1 cellular context compared by ENCODE assay signal in genomic region chr3:186108941-186109865, GRCh38.
TF ChIP-seq lines count a peak whose summit lies in the region.

Gene ETV5 (minus strand): TSS chr3:186109089. CDS start chr3:186105868, 3,221 bp downstream.

TF ChIP-seq in HEK293, 187 proteins besides CTCF, POLR2A, EP300 and RAD21 (continued from another document and continues in another):
- TF ChIP-seq ZNF266 (tag by site-specific recombination; IDR thresholded peaks at IDR 0.05; ENCODE audit: low read depth), result no peak
- peak; percentile 65; the same call in 1 of the 2 replicates for TF ChIP-seq GLIS1 (tag by site-specific recombination; IDR thresholded peaks at IDR 0.05)
- peak; percentile 27; the same call in 1 of the 2 replicates for TF ChIP-seq KLF10 (tag by site-specific recombination; IDR thresholded peaks at IDR 0.05)
- TF ChIP-seq ZSCAN18 (tag by site-specific recombination; IDR thresholded peaks at IDR 0.05), result no peak
- no peak for TF ChIP-seq ZBTB7A (tag by site-specific recombination; IDR thresholded peaks at IDR 0.05; ENCODE audit: low read depth)
- TF ChIP-seq PRDM10 (tag by site-specific recombination; IDR thresholded peaks at IDR 0.05), result peak; percentile 14; the same call in 1 of the 2 replicates
- TF ChIP-seq ZNF473 (tag by site-specific recombination; IDR thresholded peaks at IDR 0.05), result no peak
- peak; percentile 64; the same call in 1 of the 2 replicates for TF ChIP-seq SP3 (tag by site-specific recombination; IDR thresholded peaks at IDR 0.05)
- TF ChIP-seq ZBTB20 (tag by site-specific recombination; IDR thresholded peaks at IDR 0.05), result no peak
- TF ChIP-seq ZBTB26 (tag by site-specific recombination; optimal IDR thresholded peaks at IDR 0.05), result peak; percentile 30
- no peak for TF ChIP-seq ZNF416 (tag by site-specific recombination; IDR thresholded peaks at IDR 0.05)
- no peak for TF ChIP-seq ZNF48 (tag by site-specific recombination; IDR thresholded peaks at IDR 0.05)
- TF ChIP-seq PRDM2 (tag by site-specific recombination; IDR thresholded peaks at IDR 0.05; ENCODE audit: borderline replicate concordance), result no peak
- TF ChIP-seq HOXA7 (CRISPR knock-in tag; IDR thresholded peaks at IDR 0.05; ENCODE audit: borderline replicate concordance), result no peak
- peak; percentile 92 for TF ChIP-seq SP2 (tag by site-specific recombination; IDR thresholded peaks at IDR 0.05)
- no peak for TF ChIP-seq ZNF146 (tag by site-specific recombination; IDR thresholded peaks at IDR 0.05)
- no peak for TF ChIP-seq ZNF292 (tag by site-specific recombination; IDR thresholded peaks at IDR 0.05; ENCODE audit: borderline replicate concordance, low read depth)
- TF ChIP-seq ZNF366 (tag by site-specific recombination; conservative IDR thresholded peaks at IDR 0.05), result peak; percentile 38; the same call in 1 of the 2 replicates
- no peak for TF ChIP-seq ZNF138 (tag by site-specific recombination; IDR thresholded peaks at IDR 0.05; ENCODE audit: borderline replicate concordance)
- TF ChIP-seq ZBTB10 (tag by site-specific recombination; IDR thresholded peaks at IDR 0.05), result no peak
- no peak for TF ChIP-seq ZNF707 (tag by site-specific recombination; IDR thresholded peaks at IDR 0.05)
- no peak for TF ChIP-seq ZNF529 (tag by site-specific recombination; IDR thresholded peaks at IDR 0.05; ENCODE audit: insufficient replicate concordance)
- TF ChIP-seq ZBTB17 (tag by site-specific recombination; IDR thresholded peaks at IDR 0.05), result peak; percentile 65
- no peak for TF ChIP-seq ZNF596 (tag by site-specific recombination; IDR thresholded peaks at IDR 0.05)
- TF ChIP-seq ZNF449 (tag by site-specific recombination; IDR thresholded peaks at IDR 0.05), result no peak; the same call in 1 of the 2 replicates
- no peak for TF ChIP-seq ZNF221 (tag by site-specific recombination; IDR thresholded peaks at IDR 0.05; ENCODE audit: borderline replicate concordance)
- TF ChIP-seq ZNF211 (tag by site-specific recombination; IDR thresholded peaks at IDR 0.05; ENCODE audit: low read depth), result no peak
- TF ChIP-seq ZNF645 (tag by site-specific recombination; IDR thresholded peaks at IDR 0.05), result no peak
- no peak for TF ChIP-seq ZNF112 (tag by site-specific recombination; IDR thresholded peaks at IDR 0.05)
- peak; percentile 72 for TF ChIP-seq ZNF335 (tag by site-specific recombination; conservative IDR thresholded peaks at IDR 0.05)
- peak; percentile 50; the same call in 1 of the 2 replicates for TF ChIP-seq ZBTB8A (tag by site-specific recombination; IDR thresholded peaks at IDR 0.05)
- peak; percentile 93 for TF ChIP-seq ZFP69B (tag by site-specific recombination; IDR thresholded peaks at IDR 0.05)
- TF ChIP-seq PBX3 (CRISPR knock-in tag; IDR thresholded peaks at IDR 0.05), result peak; percentile 95
- TF ChIP-seq TCF7L2 (IDR thresholded peaks at IDR 0.05; ENCODE audit: borderline replicate concordance, low read depth, low read length), result no peak
- peak; percentile 53; the same call in 1 of the 2 replicates for TF ChIP-seq PRDM1 (tag by site-specific recombination; IDR thresholded peaks at IDR 0.05)
- no peak for TF ChIP-seq ZNF837 (tag by site-specific recombination; IDR thresholded peaks at IDR 0.05)
- peak; percentile 54; the same call in 1 of the 2 replicates for TF ChIP-seq ZNF660 (tag by site-specific recombination; IDR thresholded peaks at IDR 0.05)
- TF ChIP-seq HOXD13 (CRISPR knock-in tag; IDR thresholded peaks at IDR 0.05; ENCODE audit: borderline replicate concordance), result no peak
- TF ChIP-seq ZNF398 (tag by site-specific recombination; IDR thresholded peaks at IDR 0.05), result no peak
- TF ChIP-seq ZNF521 (tag by site-specific recombination; IDR thresholded peaks at IDR 0.05), result no peak
